In genomic region chr3:123201223-123201556, GRCh38 we compare ENCODE assay signal across 8 cellular contexts. TPM values are rescaled to one million over a fixed set of nuclear protein-coding genes. Genes with fewer than 3 reads are reported as not detected.
A peak's percentile ranks its signal among the peaks of the same experiment; 100 is the strongest.
DNase-seq lines count a peak whose midpoint lies in the region; ATAC-seq and TF ChIP-seq lines count a peak whose summit lies in the region.

No MANE protein-coding gene starts in this region.

- peak overlapping the region; percentile 25 to 49 for H3K18ac ChIP-seq in mesenchymal stem cell (ENCODE audit: low read depth in 1 of 2, low read length in 2 of 2)

- peak overlapping the region; percentile 90 for H2AFZ ChIP-seq in mesenchymal stem cell (ENCODE audit: low read depth, low read length)

- WGBS in heart right ventricle, 2 donors = 3 to 5% methylated on average over 6 of the region's 6 CpGs
- WGBS in mesenchymal stem cell = 12% methylated on average over 6 of the region's 6 CpGs
- WGBS in urinary bladder = 5% methylated on average over 6 of the region's 6 CpGs

- peak overlapping the region in 1 of 2 experiments; percentile 9 for H3K14ac ChIP-seq in mesenchymal stem cell (ENCODE audit: low read length in 2 of 2)

- intact Hi-C loops in heart right ventricle (cut with DNase I) (loop anchor here in 1 of 10 donors (10.0 kb wide), 1 partner anchor 166 kb away; no protein-coding TSS in a partner anchor), left ventricle myocardium superior (cut with micrococcal nuclease) (no loop called here)

- peaks cover 18% of the 10 kb centered on the region for H3K79me1 ChIP-seq in mesenchymal stem cell (replicated peaks; ENCODE audit: low read length, poor library complexity, severe bottlenecking)

- no peaks in the 10 kb centered on the region for H3K27me3 ChIP-seq in heart right ventricle
- no peaks in the 10 kb centered on the region for H3K27me3 ChIP-seq in brain microvascular endothelial cell (replicated peaks)
- H3K27me3 ChIP-seq in mesenchymal stem cell (ENCODE audit: control insufficient read depth in 1 of 2, insufficient read depth in 1 of 2, low read length in 2 of 2) = no peaks in the 10 kb centered on the region

- peak overlapping the region; percentile 94 for H3K9ac ChIP-seq in mesenchymal stem cell (ENCODE audit: low read length)

- peaks cover 0 to 6% (median 0%) of the 10 kb centered on the region in 11 donors for H3K9me3 ChIP-seq in heart right ventricle
- H3K9me3 ChIP-seq in mesenchymal stem cell (ENCODE audit: control insufficient read depth, low read length) = peaks cover 6% of the 10 kb centered on the region

- no peak overlapping the region for H2BK120ac ChIP-seq in mesenchymal stem cell (ENCODE audit: low read depth, low read length)

- no peak for ATAC-seq in heart right ventricle
- no peak for ATAC-seq in left ventricle myocardium superior

- no peak overlapping the region for H3K23ac ChIP-seq in mesenchymal stem cell (ENCODE audit: low read length in 2 of 2)

- H2AK5ac ChIP-seq in mesenchymal stem cell (ENCODE audit: low read length, severe bottlenecking) = no peak overlapping the region

- H3K36me3 ChIP-seq in heart right ventricle (no peaks in the 10 kb centered on the region), brain microvascular endothelial cell (replicated peaks) (no peaks in the 10 kb centered on the region), mesenchymal stem cell (ENCODE audit: control insufficient read depth in 1 of 2, insufficient read depth in 2 of 2, low read depth in 1 of 2, low read length in 2 of 2) (no peaks in the 10 kb centered on the region), urinary bladder (ENCODE audit: insufficient read depth) (no peaks in the 10 kb centered on the region)

- H4K91ac ChIP-seq in mesenchymal stem cell (ENCODE audit: low read length) = peak overlapping the region; percentile 3

- H4K8ac ChIP-seq in mesenchymal stem cell (ENCODE audit: low read length) = peak overlapping the region; percentile 47

- peak overlapping the region; percentile 9 to 52 for H3K4ac ChIP-seq in mesenchymal stem cell (ENCODE audit: low read depth in 1 of 2, low read length in 2 of 2)

- H3K27ac ChIP-seq in heart right ventricle (peak overlapping the region in 9 of 10 donors; percentile 51 to 95 (median 86)), brain microvascular endothelial cell (peak overlapping the region; percentile 82), mesenchymal stem cell (ENCODE audit: low read length, poor library complexity, severe bottlenecking) (no peak overlapping the region), urinary bladder (ENCODE audit: low read depth) (no peak overlapping the region)

- TF ChIP-seq CTCF in heart right ventricle (IDR thresholded peaks at IDR 0.05) = no peak
- TF ChIP-seq CTCF in brain microvascular endothelial cell (IDR thresholded peaks at IDR 0.05; ENCODE audit: low read depth, low read length, missing control alignments) = no peak

- H2BK12ac ChIP-seq in mesenchymal stem cell (ENCODE audit: low read length in 2 of 2) = no peak overlapping the region

- DNase-seq in heart right ventricle = no peak
- no peak for DNase-seq in left ventricle myocardium superior
- DNase-seq in brain microvascular endothelial cell = no peak
- no peak for DNase-seq in mesenchymal stem cell
- no peak for DNase-seq in OCI-M2 (lab: John Stamatoyannopoulos, UW; ENCODE audit: unreplicated experiment)
- no peak for DNase-seq in NCI-H1105 (lab: John Stamatoyannopoulos, UW)
- DNase-seq in cortex of kidney (lab: John Stamatoyannopoulos, UW) = no peak

- in situ Hi-C loops in brain microvascular endothelial cell (cut with HindIII; ENCODE audit: low pct_ligation_motif_present, low sequenced_read_pairs) = no loop called here

- H2BK5ac ChIP-seq in mesenchymal stem cell (ENCODE audit: low read depth, low read length, poor library complexity, severe bottlenecking) = no peak overlapping the region

- peak overlapping the region; percentile 84 for H3K4me2 ChIP-seq in mesenchymal stem cell (ENCODE audit: low read length, poor library complexity, severe bottlenecking)

- no peak overlapping the region for H2BK15ac ChIP-seq in mesenchymal stem cell (ENCODE audit: low read depth, poor library complexity, severe bottlenecking)

- H3K4me3 ChIP-seq in heart right ventricle = peak overlapping the region; percentile 78 to 100 (median 94)
- peak overlapping the region; percentile 93 for H3K4me3 ChIP-seq in brain microvascular endothelial cell (ENCODE audit: low read depth, low read length)
- peak overlapping the region; percentile 39 to 93 for H3K4me3 ChIP-seq in mesenchymal stem cell (ENCODE audit: insufficient read depth in 1 of 2, low read depth in 1 of 2, low read length in 2 of 2)
- peak overlapping the region; percentile 56 for H3K4me3 ChIP-seq in urinary bladder (ENCODE audit: low read depth, low read length)

- peaks cover 0 to 21% (median 15%) of the 10 kb centered on the region in 9 donors for H3K4me1 ChIP-seq in heart right ventricle
- peaks cover 4% of the 10 kb centered on the region for H3K4me1 ChIP-seq in mesenchymal stem cell (ENCODE audit: control insufficient read depth, insufficient read depth, low read depth, low read length)
- no peaks in the 10 kb centered on the region for H3K4me1 ChIP-seq in urinary bladder (ENCODE audit: insufficient read depth)

RNA-seq across cellular contexts. Expression of gene SEC22A, which starts 0.6 kb away (rescaled TPM):
- 10 to 100 TPM in 6 of 10 donors, 1 to 10 TPM in 4; 7.0 to 13.6 (median 10.3) TPM for total RNA-seq in heart right ventricle
- 1 to 10 TPM; 2.9 to 9.5 TPM for polyA plus RNA-seq in heart right ventricle
- 10.4 TPM for total RNA-seq in left ventricle myocardium superior
- 14.9 TPM for polyA plus RNA-seq in mesenchymal stem cell (2013, experiment 1 of 2)
- 13.9 TPM for polyA plus RNA-seq in mesenchymal stem cell (2013, experiment 2 of 2)
- total RNA-seq in urinary bladder = 65.4 TPM
- 13.9 TPM for polyA plus RNA-seq in urinary bladder

Comparison
In these comparisons a context has a peak if more than half of its experiments do, and no peak if none do; other contexts are left out.
1. H3K27ac ChIP-seq: peak in heart right ventricle (9 of 10) and brain microvascular endothelial cell (single experiment); none in mesenchymal stem cell (single experiment) and urinary bladder (single experiment).
2. Peak in every context shown above with its lines, with median percentiles within 50 percentile points of each other: H3K4me3 ChIP-seq.